In the genomic region with DNA sequence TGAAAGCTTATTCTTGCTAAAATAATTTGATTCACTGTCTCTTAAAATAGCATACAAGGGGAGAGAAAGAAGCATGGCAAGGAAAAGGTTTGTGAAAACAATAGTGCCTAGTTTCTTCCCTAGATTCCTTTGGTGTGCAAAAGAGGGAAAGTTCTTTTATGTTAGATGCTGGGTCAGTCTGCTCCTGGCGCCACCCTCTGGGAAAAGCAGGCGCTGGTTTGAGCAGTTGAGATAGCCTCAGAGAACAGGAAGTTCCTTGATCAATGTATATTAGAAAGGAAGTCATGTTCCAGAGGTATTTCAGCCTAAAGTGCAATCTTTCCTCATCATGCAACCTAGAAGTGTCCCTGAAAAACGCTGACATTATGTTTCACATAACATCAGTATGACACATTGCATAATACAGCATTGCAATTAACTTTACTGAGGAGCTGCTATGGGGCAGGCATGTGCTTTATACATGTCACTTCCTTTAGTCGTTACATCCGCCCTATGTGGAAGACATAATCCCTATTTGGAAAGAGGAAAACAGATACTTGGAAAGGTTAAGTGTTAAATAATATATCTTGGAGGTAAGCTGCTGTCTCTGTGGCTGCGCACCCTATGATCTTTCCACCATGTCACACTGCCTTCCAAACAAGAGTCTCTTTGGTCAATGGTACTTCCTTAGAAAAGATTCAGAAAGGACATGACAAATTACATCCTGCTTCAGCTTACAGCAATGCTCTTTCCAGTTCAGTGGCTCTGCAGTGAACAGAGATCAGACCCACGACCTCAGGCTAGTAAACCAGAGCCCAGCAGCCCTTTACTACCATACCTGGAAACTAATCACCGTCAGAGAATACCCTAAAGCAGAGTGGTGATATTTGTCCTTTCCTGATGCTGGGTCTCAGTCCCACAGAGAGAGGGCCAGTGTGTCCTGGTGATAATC, we compare ENCODE assay signal across 9 cellular contexts.
DNase-seq lines count a peak whose midpoint lies in the region; ATAC-seq and TF ChIP-seq lines count a peak whose summit lies in the region.
"Had no signal": no experiment of that assay in that cellular context is flagged by ENCODE, and none has a peak within 500 bp of the region (broad histone marks: within the 10 kb centered on the region; RNA-seq: fewer than 3 reads in every experiment).

No MANE protein-coding gene starts in this region.

- H3K4me1 ChIP-seq in gastroesophageal sphincter, result no peaks in the 10 kb centered on the region

- H3K27ac ChIP-seq in gastroesophageal sphincter, result no peak overlapping the region
- H3K27ac ChIP-seq: neutrophil had no signal

- no peak overlapping the region for H3K4me3 Mint-ChIP-seq in activated T-cell treated with anti-CD3 and anti-CD28 coated beads, Interleukin-2, amount 50 U/mL, for 4 hours

- no peaks in the 10 kb centered on the region for H3K4me1 Mint-ChIP-seq in activated T-cell treated with anti-CD3 and anti-CD28 coated beads, Interleukin-2, amount 50 U/mL, for 4 hours (ENCODE audit: low read depth)

- TF ChIP-seq EP300 in gastroesophageal sphincter (IDR thresholded peaks at IDR 0.05), result no peak

- no peaks in the 10 kb centered on the region for H3K27me3 ChIP-seq in gastroesophageal sphincter
- H3K27me3 ChIP-seq: neutrophil had no signal

- H3K27me3 Mint-ChIP-seq in activated T-cell treated with anti-CD3 and anti-CD28 coated beads, Interleukin-2, amount 50 U/mL, for 4 hours (ENCODE audit: low read depth), result no peaks in the 10 kb centered on the region

- TF ChIP-seq POLR2A in gastroesophageal sphincter (IDR thresholded peaks at IDR 0.05), result no peak

- ATAC-seq in GM21423 (IDR thresholded peaks at IDR 0.05; ENCODE audit: unreplicated experiment) (peak; percentile 57), HG03108 (IDR thresholded peaks at IDR 0.05; ENCODE audit: unreplicated experiment) (no peak), gastroesophageal sphincter (no peak)
- ATAC-seq in activated T-cell treated with anti-CD3 and anti-CD28 coated beads, Interleukin-2, amount 50 U/mL, for 4 hours, result no peak

- no peaks in the 10 kb centered on the region for H3K36me3 Mint-ChIP-seq in activated T-cell treated with anti-CD3 and anti-CD28 coated beads, Interleukin-2, amount 50 U/mL, for 4 hours (ENCODE audit: insufficient read depth)

- H3K36me3 ChIP-seq in gastroesophageal sphincter, result no peaks in the 10 kb centered on the region
- H3K36me3 ChIP-seq: neutrophil had no signal

- 31 to 40% methylated on average over 6 to 7 of the region's 8 CpGs for WGBS in gastroesophageal sphincter (ENCODE audit: low coverage in 1 of 2), 2 donors

- no peaks in the 10 kb centered on the region for H3K9me3 ChIP-seq in gastroesophageal sphincter
- H3K9me3 ChIP-seq: neutrophil had no signal

- H3K9me3 Mint-ChIP-seq in activated T-cell treated with anti-CD3 and anti-CD28 coated beads, Interleukin-2, amount 50 U/mL, for 4 hours, result peaks cover 8% of the 10 kb centered on the region

- TF ChIP-seq CTCF in gastroesophageal sphincter (IDR thresholded peaks at IDR 0.05), result no peak

- H3K4me3 ChIP-seq in gastroesophageal sphincter, result no peak overlapping the region

- in situ Hi-C loops in ACHN (cut with HindIII; ENCODE audit: low pct_ligation_motif_present, low pct_unique_long_range_greater_than_20kb, low sequenced_read_pairs), result no loop called here

- DNase-seq in ACHN (peak; percentile 38), RPMI8226 (peak; percentile 15), glomerular visceral epithelial cell (ENCODE audit: extremely low spot score) (peak; percentile 18), middle frontal gyrus (ENCODE audit: extremely low spot score, low spot score) (no peak)
- no peak for DNase-seq in activated T-cell treated with anti-CD3 and anti-CD28 coated beads, Interleukin-2, amount 50 U/mL, for 4 hours

Comparison
In these comparisons a context has a peak if more than half of its experiments do, and no peak if none do; other contexts are left out.
1. DNase-seq: peak in ACHN (single experiment), RPMI8226 (single experiment) and glomerular visceral epithelial cell (single experiment); none in activated T-cell treated with anti-CD3 and anti-CD28 coated beads, Interleukin-2, amount 50 U/mL, for 4 hours (single experiment) and middle frontal gyrus (single experiment).